In genomic region chr4:149029056-149029651, GRCh38 we compare ENCODE assay signal across 2 cellular contexts.
A peak's percentile ranks its signal among the peaks of the same experiment; 100 is the strongest.
TF ChIP-seq lines count a peak whose summit lies in the region.

No MANE protein-coding gene starts in this region.

TF ChIP-seq in IMR-90, 13 proteins besides CTCF, POLR2A, EP300 and RAD21:
- no peak for TF ChIP-seq CHD1 (IDR thresholded peaks at IDR 0.05; ENCODE audit: low read depth, low read length)
- TF ChIP-seq FOS (IDR thresholded peaks at IDR 0.05; ENCODE audit: low read depth, low read length): no peak
- TF ChIP-seq CEBPB (IDR thresholded peaks at IDR 0.05; ENCODE audit: low read depth, low read length): no peak
- TF ChIP-seq NFE2L2 (IDR thresholded peaks at IDR 0.05; ENCODE audit: low read depth, low read length): peak; percentile 83
- no peak for TF ChIP-seq MAZ (IDR thresholded peaks at IDR 0.05; ENCODE audit: borderline replicate concordance, low read depth, low read length)
- TF ChIP-seq BHLHE40 (IDR thresholded peaks at IDR 0.05; ENCODE audit: low read depth, low read length): no peak
- TF ChIP-seq ELK1 (IDR thresholded peaks at IDR 0.05; ENCODE audit: borderline replicate concordance, low read depth, low read length): no peak
- TF ChIP-seq RCOR1 (IDR thresholded peaks at IDR 0.05; ENCODE audit: insufficient replicate concordance, low read length): no peak
- 0 out of 2 replicates have a peak, but pooled peaks have one; percentile 3 for TF ChIP-seq MAFK (IDR thresholded peaks at IDR 0.05; ENCODE audit: low read depth, low read length)

TF ChIP-seq in HepG2, 621 proteins besides CTCF, POLR2A, EP300 and RAD21:
- peak; percentile 42; the same call in 1 of the 2 replicates for TF ChIP-seq FOXA3 (CRISPR knock-in tag; IDR thresholded peaks at IDR 0.05)
- TF ChIP-seq FOXA1 (IDR thresholded peaks at IDR 0.05): no peak
- TF ChIP-seq FOXA1 (CRISPR knock-in tag; IDR thresholded peaks at IDR 0.05): 0 out of 2 replicates have a peak, but pooled peaks have one; percentile 21
- peak; percentile 25; the same call in 1 of the 2 replicates for TF ChIP-seq FOXK1 (CRISPR knock-in tag; IDR thresholded peaks at IDR 0.05; ENCODE audit: borderline replicate concordance, low read depth)
- peak; percentile 89; the same call in 1 of the 2 replicates for TF ChIP-seq NFE2 (CRISPR knock-in tag; IDR thresholded peaks at IDR 0.05)
- peak; percentile 72 to 76 for TF ChIP-seq MAFK (conservative IDR thresholded peaks at IDR 0.05 in 1 of 2, IDR thresholded peaks at IDR 0.05 in 1 of 2; ENCODE audit: low read length in 2 of 2)
- TF ChIP-seq SOX13 (IDR thresholded peaks at IDR 0.05): no peak
- TF ChIP-seq SOX13 (CRISPR knock-in tag; conservative IDR thresholded peaks at IDR 0.05 in 1 of 2, IDR thresholded peaks at IDR 0.05 in 1 of 2): peak in 1 of 2 experiments; percentile 43; a peak in 1 of 4 replicates
- TF ChIP-seq ZNF563 (CRISPR knock-in tag; IDR thresholded peaks at IDR 0.05): no peak
- peak; percentile 41 for TF ChIP-seq ARID5B (CRISPR knock-in tag; IDR thresholded peaks at IDR 0.05)
- peak; percentile 65 for TF ChIP-seq MAFF (IDR thresholded peaks at IDR 0.05; ENCODE audit: low read depth, low read length)
- TF ChIP-seq FOSL2 (CRISPR knock-in tag; IDR thresholded peaks at IDR 0.05): peak; percentile 79
- peak; percentile 61; the same call in 1 of the 2 replicates for TF ChIP-seq MAFG (CRISPR knock-in tag; IDR thresholded peaks at IDR 0.05)
- no peak for TF ChIP-seq ZBTB34 (CRISPR knock-in tag; IDR thresholded peaks at IDR 0.05)
- peak; percentile 31; the same call in 1 of the 2 replicates for TF ChIP-seq CBX5 (CRISPR knock-in tag; IDR thresholded peaks at IDR 0.05; ENCODE audit: borderline replicate concordance)
- TF ChIP-seq ZBED4 (CRISPR knock-in tag; IDR thresholded peaks at IDR 0.05; ENCODE audit: borderline replicate concordance): no peak
- no peak for TF ChIP-seq ZNF737 (CRISPR knock-in tag; IDR thresholded peaks at IDR 0.05; ENCODE audit: borderline replicate concordance)
- 0 out of 2 replicates have a peak, but pooled peaks have one; percentile 10 for TF ChIP-seq TFAP4 (IDR thresholded peaks at IDR 0.05; ENCODE audit: borderline replicate concordance, low read depth)
- no peak for TF ChIP-seq ZBTB40 (IDR thresholded peaks at IDR 0.05)
- TF ChIP-seq ZBTB40 (CRISPR knock-in tag; IDR thresholded peaks at IDR 0.05): no peak
- TF ChIP-seq RARA (CRISPR knock-in tag; IDR thresholded peaks at IDR 0.05): 0 out of 2 replicates have a peak, but pooled peaks have one; percentile 8
- TF ChIP-seq MEIS1 (CRISPR knock-in tag; IDR thresholded peaks at IDR 0.05; ENCODE audit: borderline replicate concordance): no peak
- no peak for TF ChIP-seq RXRB (CRISPR knock-in tag; IDR thresholded peaks at IDR 0.05; ENCODE audit: borderline replicate concordance)
- peak; percentile 63; the same call in 1 of the 2 replicates for TF ChIP-seq SOX5 (CRISPR knock-in tag; IDR thresholded peaks at IDR 0.05; ENCODE audit: borderline replicate concordance)
- no peak for TF ChIP-seq SOX6 (IDR thresholded peaks at IDR 0.05)
- TF ChIP-seq SOX6 (CRISPR knock-in tag; IDR thresholded peaks at IDR 0.05): peak; percentile 54
- peak; percentile 94 for TF ChIP-seq NFE2L2 (IDR thresholded peaks at IDR 0.05; ENCODE audit: low read length)
- TF ChIP-seq FOXO1 (CRISPR knock-in tag; IDR thresholded peaks at IDR 0.05): peak; percentile 21; the same call in 1 of the 2 replicates
